In genomic region chr4:104879367-104879766, GRCh38 we compare ENCODE assay signal across 14 cellular contexts.
DNase-seq lines count a peak whose midpoint lies in the region; ATAC-seq and TF ChIP-seq lines count a peak whose summit lies in the region.
"Had no signal": no experiment of that assay in that cellular context is flagged by ENCODE, and none has a peak within 500 bp of the region (broad histone marks: within the 10 kb centered on the region; RNA-seq: fewer than 3 reads in every experiment).

No MANE protein-coding gene starts in this region.

- CTCF ChIA-PET in CD4-positive, alpha-beta memory T cell (lab: Charles Lee; ENCODE audit: partially characterized antibody), result no interaction called here

- no peak for DNase-seq in CD4-positive, alpha-beta memory T cell
- DNase-seq in activated naive CD8-positive, alpha-beta T cell treated with anti-CD3 and anti-CD28 coated beads, Interleukin-2, amount 50 U/mL, for 24 hours, result no peak
- DNase-seq in NCI-H146 (lab: John Stamatoyannopoulos, UW), result no peak
- DNase-seq in heart left ventricle, result no peak
- no peak for DNase-seq in 8988T
- no peak for DNase-seq in H4 (ENCODE audit: low spot score)
- DNase-seq: activated CD8-positive, alpha-beta memory T cell treated with anti-CD3 and anti-CD28 coated beads for 24 hours; body of pancreas; naive thymus-derived CD4-positive, alpha-beta T cell; NCI-H524 treated with DMSO at 0.1 percent for 48 hours; SK-N-SH; small intestine had no signal

- H3K4me1 ChIP-seq in CD4-positive, alpha-beta memory T cell (ENCODE audit: insufficient read depth, low read length), result no peaks in the 10 kb centered on the region
- H3K4me1 ChIP-seq in heart left ventricle, result no peaks in the 10 kb centered on the region
- H3K4me1 ChIP-seq: body of pancreas had no signal

- no peaks in the 10 kb centered on the region for H3K9me3 ChIP-seq in CD4-positive, alpha-beta memory T cell (ENCODE audit: control insufficient read depth in 1 of 2, low read length in 2 of 2)
- H3K9me3 ChIP-seq in heart left ventricle, result no peaks in the 10 kb centered on the region
- H3K9me3 ChIP-seq: body of pancreas, SK-N-SH had no signal

- no peak for TF ChIP-seq POLR2A in heart left ventricle (IDR thresholded peaks at IDR 0.05)

- no peak for TF ChIP-seq CTCF in heart left ventricle (IDR thresholded peaks at IDR 0.05)

- no peak overlapping the region for H3K4me3 ChIP-seq in CD4-positive, alpha-beta memory T cell (ENCODE audit: low read length in 2 of 2)
- H3K4me3 ChIP-seq in heart left ventricle, result no peak overlapping the region
- H3K4me3 ChIP-seq: body of pancreas had no signal

- no peaks in the 10 kb centered on the region for H3K36me3 Mint-ChIP-seq in CD4-positive, alpha-beta memory T cell
- no peaks in the 10 kb centered on the region for H3K36me3 Mint-ChIP-seq in activated naive CD8-positive, alpha-beta T cell treated with anti-CD3 and anti-CD28 coated beads, Interleukin-2, amount 50 U/mL, for 24 hours (ENCODE audit: low read depth)

- H3K27me3 ChIP-seq in CD4-positive, alpha-beta memory T cell (ENCODE audit: insufficient read depth, low read length), result no peaks in the 10 kb centered on the region
- no peaks in the 10 kb centered on the region for H3K27me3 ChIP-seq in heart left ventricle
- H3K27me3 ChIP-seq: body of pancreas had no signal

- H3K27ac Mint-ChIP-seq in CD4-positive, alpha-beta memory T cell, result no peak overlapping the region
- no peak overlapping the region for H3K27ac Mint-ChIP-seq in activated naive CD8-positive, alpha-beta T cell treated with anti-CD3 and anti-CD28 coated beads, Interleukin-2, amount 50 U/mL, for 24 hours

- 68 to 75% (median 71%) methylated on average over 4 of the region's 4 CpGs for WGBS in heart left ventricle, 4 donors

- H3K9me3 Mint-ChIP-seq in CD4-positive, alpha-beta memory T cell, result no peaks in the 10 kb centered on the region
- H3K9me3 Mint-ChIP-seq in activated naive CD8-positive, alpha-beta T cell treated with anti-CD3 and anti-CD28 coated beads, Interleukin-2, amount 50 U/mL, for 24 hours, result no peaks in the 10 kb centered on the region

- H3K4me1 Mint-ChIP-seq in CD4-positive, alpha-beta memory T cell, result peaks cover 4 to 6% (median 5%) of the 10 kb centered on the region in 4 donors
- peaks cover 13% of the 10 kb centered on the region for H3K4me1 Mint-ChIP-seq in activated naive CD8-positive, alpha-beta T cell treated with anti-CD3 and anti-CD28 coated beads, Interleukin-2, amount 50 U/mL, for 24 hours

- intact Hi-C loops in CD4-positive, alpha-beta memory T cell (cut with micrococcal nuclease), result no loop called here
- intact Hi-C loops in heart left ventricle (cut with DNase I), result no loop called here

- no peak overlapping the region for H3K27ac ChIP-seq in CD4-positive, alpha-beta memory T cell (ENCODE audit: low read depth, low read length)
- no peak overlapping the region for H3K27ac ChIP-seq in heart left ventricle
- H3K27ac ChIP-seq: body of pancreas had no signal

- H3K27me3 Mint-ChIP-seq in CD4-positive, alpha-beta memory T cell, result no peaks in the 10 kb centered on the region
- H3K27me3 Mint-ChIP-seq in activated naive CD8-positive, alpha-beta T cell treated with anti-CD3 and anti-CD28 coated beads, Interleukin-2, amount 50 U/mL, for 24 hours, result no peaks in the 10 kb centered on the region

- ATAC-seq in GM19438 (IDR thresholded peaks at IDR 0.05; ENCODE audit: low read depth, unreplicated experiment), result peak; percentile 68
- ATAC-seq in HG03521 (IDR thresholded peaks at IDR 0.05; ENCODE audit: unreplicated experiment), result peak; percentile 44
- ATAC-seq in activated naive CD8-positive, alpha-beta T cell treated with anti-CD3 and anti-CD28 coated beads, Interleukin-2, amount 50 U/mL, for 24 hours, result no peak
- ATAC-seq in heart left ventricle, result no peak
- ATAC-seq: body of pancreas; naive thymus-derived CD4-positive, alpha-beta T cell had no signal

- POLR2A ChIA-PET in CD4-positive, alpha-beta memory T cell (lab: Charles Lee; ENCODE audit: partially characterized antibody), result no interaction called here

- H3K4me3 Mint-ChIP-seq in CD4-positive, alpha-beta memory T cell, result peak overlapping the region in 5 of 8 donors; percentile 4 to 66 (median 42)
- H3K4me3 Mint-ChIP-seq in activated naive CD8-positive, alpha-beta T cell treated with anti-CD3 and anti-CD28 coated beads, Interleukin-2, amount 50 U/mL, for 24 hours, result peak overlapping the region; percentile 2

- H3K36me3 ChIP-seq in CD4-positive, alpha-beta memory T cell (ENCODE audit: insufficient read depth, low read length), result no peaks in the 10 kb centered on the region
- H3K36me3 ChIP-seq in heart left ventricle, result no peaks in the 10 kb centered on the region

Comparison
In these comparisons a context has a peak if more than half of its experiments do, and no peak if none do; other contexts are left out.
1. ATAC-seq: peak in GM19438 (single experiment) and HG03521 (single experiment); none in activated naive CD8-positive, alpha-beta T cell treated with anti-CD3 and anti-CD28 coated beads, Interleukin-2, amount 50 U/mL, for 24 hours (single experiment) and heart left ventricle (0 of 4).